Comparison of ENCODE assay signal across 28 cellular contexts in the genomic region with DNA sequence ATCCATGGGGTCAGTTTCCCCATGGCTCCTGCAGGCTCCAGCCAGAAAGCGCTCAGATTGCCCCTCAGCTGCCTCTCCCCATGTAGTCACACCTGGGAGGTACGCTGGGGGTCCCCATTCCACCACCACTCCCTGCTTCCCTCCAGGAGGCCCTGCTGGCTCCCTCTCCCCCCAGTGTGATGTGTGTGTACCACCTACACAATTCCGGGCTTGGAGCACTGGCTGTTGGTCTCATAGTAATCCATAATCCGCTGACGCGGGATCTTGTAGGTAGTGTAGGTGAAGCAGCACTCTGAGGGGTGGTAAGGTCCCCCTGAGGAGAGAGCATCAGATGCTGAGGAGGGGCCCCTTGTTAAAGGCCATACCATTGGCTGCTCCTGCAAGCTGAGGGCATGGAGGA. TPM values are rescaled to one million over a fixed set of nuclear protein-coding genes. Genes with fewer than 3 reads are reported as not detected.
"Had no signal": no experiment of that assay in that cellular context is flagged by ENCODE, and none has a peak within 500 bp of the region (broad histone marks: within the 10 kb centered on the region; RNA-seq: fewer than 3 reads in every experiment).

No MANE protein-coding gene starts in this region.

- H3K9me3 Mint-ChIP-seq: activated T-helper 2 cell treated with anti-CD3 and anti-CD28 coated beads, Interferon-gamma antibody, Interleukin-2, Interleukin-4, amounts not matched to agents 10 μg/mL and 5 μg/mL and 100 μg/mL, durations not matched to agents 14 hours and 24 hours and 36 hours had no signal

- H3K27me3 ChIP-seq: colonic mucosa, gastrocnemius medialis, hepatocyte, thyroid gland had no signal

- H3K27ac ChIP-seq: colonic mucosa, dorsolateral prefrontal cortex, gastrocnemius medialis, hepatocyte, thyroid gland had no signal

- ATAC-seq: activated CD8-positive, alpha-beta memory T cell treated with anti-CD3 and anti-CD28 coated beads, Interleukin-2, amount 10 ng/mL, durations not matched to agents 7 days and 5 days; activated CD8-positive, alpha-beta T cell treated with anti-CD3 and anti-CD28 coated beads, Interleukin-2, amount 10 ng/mL, durations not matched to agents 7 days and 5 days; activated naive CD4-positive, alpha-beta T cell treated with anti-CD3 and anti-CD28 coated beads, Interleukin-2, amount 50 U/mL, for 72 hours; gastrocnemius medialis; left cardiac atrium; left ventricle myocardium superior; naive thymus-derived CD4-positive, alpha-beta T cell; right cardiac atrium had no signal

- H3K36me3 Mint-ChIP-seq: activated naive CD4-positive, alpha-beta T cell treated with anti-CD3 and anti-CD28 coated beads, Interleukin-2, amount 50 U/mL, for 72 hours; naive thymus-derived CD4-positive, alpha-beta T cell had no signal

- H3K4me3 ChIP-seq: colonic mucosa, dorsolateral prefrontal cortex, hepatocyte had no signal

- H3K4me1 Mint-ChIP-seq: naive thymus-derived CD4-positive, alpha-beta T cell; neural crest cell had no signal

- H3K4me1 ChIP-seq: colonic mucosa, thyroid gland had no signal

- H3K27ac Mint-ChIP-seq: activated B cell treated with CpG ODN at 0.5 μM for 24 hours; activated CD8-positive, alpha-beta memory T cell treated with anti-CD3 and anti-CD28 coated beads, Interleukin-2, amount 10 ng/mL, durations not matched to agents 7 days and 5 days; activated CD8-positive, alpha-beta T cell treated with anti-CD3 and anti-CD28 coated beads, Interleukin-2, amount 10 ng/mL, durations not matched to agents 7 days and 5 days; activated T-helper 2 cell treated with anti-CD3 and anti-CD28 coated beads, Interferon-gamma antibody, Interleukin-2, Interleukin-4, amounts not matched to agents 10 μg/mL and 5 μg/mL and 100 μg/mL, durations not matched to agents 14 hours and 24 hours and 36 hours; naive thymus-derived CD4-positive, alpha-beta T cell; stimulated activated naive CD8-positive, alpha-beta T cell treated with anti-CD3 and anti-CD28 coated beads, Interleukin-15, Interleukin-2, amounts not matched to agents 100 ng/mL and 50 ng/mL, for 24 hours had no signal

- H3K27me3 Mint-ChIP-seq: activated CD8-positive, alpha-beta memory T cell treated with anti-CD3 and anti-CD28 coated beads, Interleukin-2, amount 10 ng/mL, durations not matched to agents 7 days and 5 days had no signal

- H3K9me3 ChIP-seq: colonic mucosa, gastrocnemius medialis, thyroid gland had no signal

- H3K4me3 Mint-ChIP-seq: activated B cell treated with CpG ODN at 0.5 μM for 24 hours; activated CD8-positive, alpha-beta memory T cell treated with anti-CD3 and anti-CD28 coated beads, Interleukin-2, amount 10 ng/mL, durations not matched to agents 7 days and 5 days; activated CD8-positive, alpha-beta T cell treated with anti-CD3 and anti-CD28 coated beads, Interleukin-2, amount 10 ng/mL, durations not matched to agents 7 days and 5 days; naive thymus-derived CD4-positive, alpha-beta T cell; neural crest cell; stimulated activated naive CD8-positive, alpha-beta T cell treated with anti-CD3 and anti-CD28 coated beads, Interleukin-15, Interleukin-2, amounts not matched to agents 100 ng/mL and 50 ng/mL, for 24 hours had no signal

- DNase-seq: activated B cell treated with CpG ODN at 0.5 μM for 24 hours; activated CD8-positive, alpha-beta memory T cell treated with anti-CD3 and anti-CD28 coated beads, Interleukin-2, amount 10 ng/mL, durations not matched to agents 7 days and 5 days; activated CD8-positive, alpha-beta T cell treated with anti-CD3 and anti-CD28 coated beads, Interleukin-2, amount 10 ng/mL, durations not matched to agents 7 days and 5 days; activated T-cell treated with anti-CD3 and anti-CD28 coated beads, Interleukin-2, amount 50 U/mL, for 48 hours; anterior cingulate cortex; cerebellar nuclear complex; colonic mucosa; dorsolateral prefrontal cortex; effector memory CD4-positive, alpha-beta T cell; gastrocnemius medialis; left cardiac atrium; left ventricle myocardium superior; midbrain; naive thymus-derived CD4-positive, alpha-beta T cell; occipital lobe; posterior cingulate gyrus; right cardiac atrium; stimulated activated CD4-positive, alpha-beta T cell treated with anti-CD3 and anti-CD28 coated beads, Interleukin-2, amount 100 ng/mL, for 48 hours; substantia nigra; thyroid gland had no signal

- H3K36me3 ChIP-seq: colonic mucosa, gastrocnemius medialis, thyroid gland had no signal

RNA-seq across cellular contexts. Expression of a gene that starts 2.4 kb away (rescaled TPM):
- total RNA-seq: activated B cell treated with CpG ODN at 0.5 μM for 24 hours; activated CD8-positive, alpha-beta memory T cell treated with anti-CD3 and anti-CD28 coated beads, Interleukin-2, amount 10 ng/mL, durations not matched to agents 7 days and 5 days; activated CD8-positive, alpha-beta T cell treated with anti-CD3 and anti-CD28 coated beads, Interleukin-2, amount 10 ng/mL, durations not matched to agents 7 days and 5 days; activated naive CD4-positive, alpha-beta T cell treated with anti-CD3 and anti-CD28 coated beads, Interleukin-2, amount 50 U/mL, for 72 hours; activated T-helper 2 cell treated with anti-CD3 and anti-CD28 coated beads, Interferon-gamma antibody, Interleukin-2, Interleukin-4, amounts not matched to agents 10 μg/mL and 5 μg/mL and 100 μg/mL, durations not matched to agents 14 hours and 24 hours and 36 hours; epithelial cell of proximal tubule; naive thymus-derived CD4-positive, alpha-beta T cell; neural crest cell; occipital lobe; T-helper 2 cell treated with Interferon-gamma antibody and Interleukin-4, amounts not matched to agents 100 ng/mL and 5 ng/mL, for 36 hours had no signal

RNA-seq across cellular contexts. Expression of a gene that starts 2.8 kb away (rescaled TPM):
- total RNA-seq: activated B cell treated with CpG ODN at 0.5 μM for 24 hours; activated CD8-positive, alpha-beta memory T cell treated with anti-CD3 and anti-CD28 coated beads, Interleukin-2, amount 10 ng/mL, durations not matched to agents 7 days and 5 days; activated CD8-positive, alpha-beta T cell treated with anti-CD3 and anti-CD28 coated beads, Interleukin-2, amount 10 ng/mL, durations not matched to agents 7 days and 5 days; activated naive CD4-positive, alpha-beta T cell treated with anti-CD3 and anti-CD28 coated beads, Interleukin-2, amount 50 U/mL, for 72 hours; activated T-helper 2 cell treated with anti-CD3 and anti-CD28 coated beads, Interferon-gamma antibody, Interleukin-2, Interleukin-4, amounts not matched to agents 10 μg/mL and 5 μg/mL and 100 μg/mL, durations not matched to agents 14 hours and 24 hours and 36 hours; colonic mucosa; dorsolateral prefrontal cortex; epithelial cell of proximal tubule; hepatocyte; left ventricle myocardium superior; naive thymus-derived CD4-positive, alpha-beta T cell; neural crest cell; occipital lobe; T-helper 2 cell treated with Interferon-gamma antibody and Interleukin-4, amounts not matched to agents 100 ng/mL and 5 ng/mL, for 36 hours had no signal

RNA-seq across cellular contexts. Expression of a gene that starts 17.2 kb away (rescaled TPM):
- total RNA-seq: activated B cell treated with CpG ODN at 0.5 μM for 24 hours; activated CD8-positive, alpha-beta memory T cell treated with anti-CD3 and anti-CD28 coated beads, Interleukin-2, amount 10 ng/mL, durations not matched to agents 7 days and 5 days; activated CD8-positive, alpha-beta T cell treated with anti-CD3 and anti-CD28 coated beads, Interleukin-2, amount 10 ng/mL, durations not matched to agents 7 days and 5 days; activated naive CD4-positive, alpha-beta T cell treated with anti-CD3 and anti-CD28 coated beads, Interleukin-2, amount 50 U/mL, for 72 hours; activated T-helper 2 cell treated with anti-CD3 and anti-CD28 coated beads, Interferon-gamma antibody, Interleukin-2, Interleukin-4, amounts not matched to agents 10 μg/mL and 5 μg/mL and 100 μg/mL, durations not matched to agents 14 hours and 24 hours and 36 hours; dorsolateral prefrontal cortex; epithelial cell of proximal tubule; gastrocnemius medialis; left cardiac atrium; left ventricle myocardium superior; naive thymus-derived CD4-positive, alpha-beta T cell; neural crest cell; occipital lobe; right cardiac atrium; T-helper 2 cell treated with Interferon-gamma antibody and Interleukin-4, amounts not matched to agents 100 ng/mL and 5 ng/mL, for 36 hours had no signal

RNA-seq across cellular contexts. Expression of a gene that starts 33.6 kb away (rescaled TPM):
- total RNA-seq: activated B cell treated with CpG ODN at 0.5 μM for 24 hours; activated CD8-positive, alpha-beta T cell treated with anti-CD3 and anti-CD28 coated beads, Interleukin-2, amount 10 ng/mL, durations not matched to agents 7 days and 5 days; activated naive CD4-positive, alpha-beta T cell treated with anti-CD3 and anti-CD28 coated beads, Interleukin-2, amount 50 U/mL, for 72 hours; activated T-helper 2 cell treated with anti-CD3 and anti-CD28 coated beads, Interferon-gamma antibody, Interleukin-2, Interleukin-4, amounts not matched to agents 10 μg/mL and 5 μg/mL and 100 μg/mL, durations not matched to agents 14 hours and 24 hours and 36 hours; dorsolateral prefrontal cortex; epithelial cell of proximal tubule; gastrocnemius medialis; hepatocyte; left ventricle myocardium superior; naive thymus-derived CD4-positive, alpha-beta T cell; neural crest cell; occipital lobe; T-helper 2 cell treated with Interferon-gamma antibody and Interleukin-4, amounts not matched to agents 100 ng/mL and 5 ng/mL, for 36 hours had no signal

RNA-seq across cellular contexts. Expression of a gene that starts 40.6 kb away (rescaled TPM):
- total RNA-seq: activated B cell treated with CpG ODN at 0.5 μM for 24 hours; activated CD8-positive, alpha-beta memory T cell treated with anti-CD3 and anti-CD28 coated beads, Interleukin-2, amount 10 ng/mL, durations not matched to agents 7 days and 5 days; activated CD8-positive, alpha-beta T cell treated with anti-CD3 and anti-CD28 coated beads, Interleukin-2, amount 10 ng/mL, durations not matched to agents 7 days and 5 days; activated naive CD4-positive, alpha-beta T cell treated with anti-CD3 and anti-CD28 coated beads, Interleukin-2, amount 50 U/mL, for 72 hours; activated T-helper 2 cell treated with anti-CD3 and anti-CD28 coated beads, Interferon-gamma antibody, Interleukin-2, Interleukin-4, amounts not matched to agents 10 μg/mL and 5 μg/mL and 100 μg/mL, durations not matched to agents 14 hours and 24 hours and 36 hours; colonic mucosa; dorsolateral prefrontal cortex; epithelial cell of proximal tubule; gastrocnemius medialis; hepatocyte; left cardiac atrium; left ventricle myocardium superior; naive thymus-derived CD4-positive, alpha-beta T cell; neural crest cell; occipital lobe; right cardiac atrium; T-helper 2 cell treated with Interferon-gamma antibody and Interleukin-4, amounts not matched to agents 100 ng/mL and 5 ng/mL, for 36 hours; thyroid gland; urinary bladder had no signal
